Comparison of ENCODE assay signal across 8 cellular contexts in the genomic region with DNA sequence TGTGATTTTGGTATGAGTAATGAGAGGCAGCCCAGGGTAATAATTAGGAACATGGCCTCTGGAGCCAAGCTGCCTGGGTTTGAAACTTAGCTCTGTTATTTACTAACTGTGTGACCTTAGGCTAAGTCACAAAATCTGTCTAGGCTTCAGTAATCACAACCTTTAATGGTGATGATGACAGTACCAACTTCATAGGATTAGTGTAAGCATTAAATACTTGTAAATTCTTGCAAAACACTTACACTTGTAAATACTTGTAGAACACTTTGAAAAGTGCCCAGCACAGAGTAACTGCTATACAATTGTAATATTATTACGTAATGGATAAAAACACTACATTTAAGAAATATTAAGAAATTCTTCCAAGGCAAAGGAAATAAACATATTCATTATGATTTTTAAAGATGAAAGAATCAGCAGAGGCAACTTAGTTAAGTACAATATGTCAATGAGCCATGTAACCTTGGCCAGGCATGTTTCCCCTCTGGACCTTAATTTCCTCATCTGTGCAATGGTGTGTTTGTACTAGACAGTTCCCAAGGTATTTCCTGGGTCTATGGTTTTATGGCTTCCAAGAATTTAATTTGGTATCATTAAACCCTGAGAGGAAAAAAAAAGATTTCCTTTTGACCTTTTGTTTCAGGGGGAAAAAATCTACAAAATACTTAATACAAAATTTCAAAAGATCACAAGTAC.
"Had no signal": no experiment of that assay in that cellular context is flagged by ENCODE, and none has a peak within 500 bp of the region (broad histone marks: within the 10 kb centered on the region; RNA-seq: fewer than 3 reads in every experiment).

No MANE protein-coding gene starts in this region.

- ATAC-seq: HCT116, K562 had no signal

- H3K9ac ChIP-seq: GM23248 had no signal

- H3K4me3 ChIP-seq: GM23248, HAP-1, K562 had no signal

- DNase-seq: GM23248, GOT3, H7, HFFc6, IMR-90 had no signal

- H3K27ac ChIP-seq: GM23248 had no signal

- FAIRE-seq: K562 had no signal

- H2AFZ ChIP-seq: GM23248 had no signal

- H3K9me3 ChIP-seq: HAP-1 had no signal

- H3K36me3 ChIP-seq: HAP-1 had no signal
